In the genomic region with DNA sequence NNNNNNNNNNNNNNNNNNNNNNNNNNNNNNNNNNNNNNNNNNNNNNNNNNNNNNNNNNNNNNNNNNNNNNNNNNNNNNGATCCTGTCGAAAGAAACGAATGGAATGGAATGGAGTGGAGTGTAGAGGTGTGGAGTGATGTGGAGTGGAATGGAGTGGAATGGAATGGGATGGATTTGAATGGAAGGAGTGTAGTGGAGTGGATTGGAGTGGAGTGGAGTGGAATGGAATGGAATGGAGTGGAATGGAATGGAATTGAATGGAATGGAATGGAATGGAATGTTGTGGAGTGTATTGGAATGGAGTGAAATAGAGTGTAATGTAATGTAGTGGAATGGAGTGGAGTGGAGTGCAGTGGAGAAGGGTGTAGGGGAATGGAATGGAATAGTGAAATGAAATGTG, we compare ENCODE assay signal across 7 cellular contexts.
A peak's percentile ranks its signal among the peaks of the same experiment; 100 is the strongest.
DNase-seq lines count a peak whose midpoint lies in the region; ATAC-seq lines count a peak whose summit lies in the region.
"Not testable (repeated sequence)": the region's sequence is repeated elsewhere in the genome, so short reads cannot be mapped to it uniquely, and the experiment has no call there.

No MANE protein-coding gene starts in this region.

- CTCF ChIA-PET in activated CD8-positive, alpha-beta memory T cell treated with anti-CD3 and anti-CD28 coated beads, Interleukin-2, amount 10 ng/mL, durations not matched to agents 7 days and 5 days (lab: Charles Lee) = not testable (repeated sequence)

- H3K4me3 Mint-ChIP-seq in activated CD8-positive, alpha-beta memory T cell treated with anti-CD3 and anti-CD28 coated beads, Interleukin-2, amount 10 ng/mL, durations not matched to agents 7 days and 5 days; natural killer cell treated with Interleukin-12 subunit alpha and Interleukin-12 subunit beta and Interleukin-15 and Interleukin-18, amount 100 ng/mL, for 72 hours: not testable (repeated sequence)

- peak overlapping the region; percentile 10 for H3K4me3 ChIP-seq in iPS-15b (ENCODE audit: low read depth, low read length)

- H3K9me3 Mint-ChIP-seq in activated CD8-positive, alpha-beta memory T cell treated with anti-CD3 and anti-CD28 coated beads, Interleukin-2, amount 10 ng/mL, durations not matched to agents 7 days and 5 days (ENCODE audit: low read depth) = peaks cover 26% of the 10 kb centered on the region
- H3K9me3 Mint-ChIP-seq in natural killer cell treated with Interleukin-12 subunit alpha and Interleukin-12 subunit beta and Interleukin-15 and Interleukin-18, amount 100 ng/mL, for 72 hours = peaks cover 23% of the 10 kb centered on the region

- peak; percentile 31 for DNase-seq in activated CD8-positive, alpha-beta memory T cell treated with anti-CD3 and anti-CD28 coated beads, Interleukin-2, amount 10 ng/mL, durations not matched to agents 7 days and 5 days
- not testable (repeated sequence) for DNase-seq in natural killer cell treated with Interleukin-12 subunit alpha and Interleukin-12 subunit beta and Interleukin-15 and Interleukin-18, amount 100 ng/mL, for 72 hours (ENCODE audit: low spot score)

- H3K9me3 ChIP-seq in iPS-15b (ENCODE audit: control insufficient read depth, insufficient read depth, low read length) = peaks cover 23% of the 10 kb centered on the region

- not testable (repeated sequence) for H3K27me3 Mint-ChIP-seq in activated CD8-positive, alpha-beta memory T cell treated with anti-CD3 and anti-CD28 coated beads, Interleukin-2, amount 10 ng/mL, durations not matched to agents 7 days and 5 days; natural killer cell treated with Interleukin-12 subunit alpha and Interleukin-12 subunit beta and Interleukin-15 and Interleukin-18, amount 100 ng/mL, for 72 hours

- not testable (repeated sequence) for H3K4me1 ChIP-seq in iPS-15b (ENCODE audit: control insufficient read depth, insufficient read depth, low read length)

- not testable (repeated sequence) for H3K27me3 ChIP-seq in iPS-15b (ENCODE audit: control insufficient read depth, insufficient read depth, low read length)

- H3K27ac Mint-ChIP-seq in activated CD8-positive, alpha-beta memory T cell treated with anti-CD3 and anti-CD28 coated beads, Interleukin-2, amount 10 ng/mL, durations not matched to agents 7 days and 5 days; natural killer cell treated with Interleukin-12 subunit alpha and Interleukin-12 subunit beta and Interleukin-15 and Interleukin-18, amount 100 ng/mL, for 72 hours: not testable (repeated sequence)

- not testable (repeated sequence) for H3K36me3 ChIP-seq in iPS-15b (ENCODE audit: control insufficient read depth, insufficient read depth, low read length)

- not testable (repeated sequence) for H3K4me1 Mint-ChIP-seq in activated CD8-positive, alpha-beta memory T cell treated with anti-CD3 and anti-CD28 coated beads, Interleukin-2, amount 10 ng/mL, durations not matched to agents 7 days and 5 days; natural killer cell treated with Interleukin-12 subunit alpha and Interleukin-12 subunit beta and Interleukin-15 and Interleukin-18, amount 100 ng/mL, for 72 hours (ENCODE audit: low read depth in 2 of 2)

- ATAC-seq in GM18870 (IDR thresholded peaks at IDR 0.05; ENCODE audit: unreplicated experiment) = peak; percentile 32
- ATAC-seq in GM21717 (IDR thresholded peaks at IDR 0.05; ENCODE audit: unreplicated experiment) = peak; percentile 16
- ATAC-seq in HG02852 (IDR thresholded peaks at IDR 0.05; ENCODE audit: unreplicated experiment) = peak; percentile 17
- peak; percentile 19 for ATAC-seq in HG03432 (IDR thresholded peaks at IDR 0.05; ENCODE audit: unreplicated experiment)
- ATAC-seq in activated CD8-positive, alpha-beta memory T cell treated with anti-CD3 and anti-CD28 coated beads, Interleukin-2, amount 10 ng/mL, durations not matched to agents 7 days and 5 days = not testable (repeated sequence)
- peak; percentile 20 to 21 for ATAC-seq in natural killer cell treated with Interleukin-12 subunit alpha and Interleukin-12 subunit beta and Interleukin-15 and Interleukin-18, amount 100 ng/mL, for 72 hours

- peaks cover 13% of the 10 kb centered on the region for H3K36me3 Mint-ChIP-seq in activated CD8-positive, alpha-beta memory T cell treated with anti-CD3 and anti-CD28 coated beads, Interleukin-2, amount 10 ng/mL, durations not matched to agents 7 days and 5 days
- peaks cover 26% of the 10 kb centered on the region for H3K36me3 Mint-ChIP-seq in natural killer cell treated with Interleukin-12 subunit alpha and Interleukin-12 subunit beta and Interleukin-15 and Interleukin-18, amount 100 ng/mL, for 72 hours

- not testable (repeated sequence) for H3K9ac ChIP-seq in iPS-15b (ENCODE audit: low read depth, low read length)
